Comparison of ENCODE assay signal across 15 cellular contexts in genomic region chr14:95469134-95469481, GRCh38. TPM values are rescaled to one million over a fixed set of nuclear protein-coding genes. Genes with fewer than 3 reads are reported as not detected.
A peak's percentile ranks its signal among the peaks of the same experiment; 100 is the strongest.
DNase-seq lines count a peak whose midpoint lies in the region; ATAC-seq and TF ChIP-seq lines count a peak whose summit lies in the region.
"Had no signal": no experiment of that assay in that cellular context is flagged by ENCODE, and none has a peak within 500 bp of the region (broad histone marks: within the 10 kb centered on the region; RNA-seq: fewer than 3 reads in every experiment).

No MANE protein-coding gene starts in this region.

- peaks cover 17 to 66% (median 46%) of the 10 kb centered on the region in 5 donors for H3K36me3 Mint-ChIP-seq in naive thymus-derived CD4-positive, alpha-beta T cell

- TF ChIP-seq CTCF in left ventricle myocardium inferior (IDR thresholded peaks at IDR 0.05; ENCODE audit: borderline replicate concordance) = no peak
- no peak for TF ChIP-seq CTCF in right atrium auricular region (IDR thresholded peaks at IDR 0.05)
- no peak for TF ChIP-seq CTCF in MM.1S (IDR thresholded peaks at IDR 0.05; ENCODE audit: low read length)

- H3K4me3 ChIP-seq in left ventricle myocardium inferior = no peak overlapping the region
- H3K4me3 ChIP-seq in right atrium auricular region = no peak overlapping the region
- H3K4me3 ChIP-seq in effector memory CD4-positive, alpha-beta T cell (ENCODE audit: insufficient read depth, low read depth, low read length, poor library complexity, severe bottlenecking) = no peak overlapping the region
- H3K4me3 ChIP-seq in naive thymus-derived CD4-positive, alpha-beta T cell (ENCODE audit: low read length) = no peak overlapping the region
- H3K4me3 ChIP-seq in MM.1S (ENCODE audit: low read length) = no peak overlapping the region
- H3K4me3 ChIP-seq: SJCRH30 had no signal

- no peak overlapping the region for H3K4me3 Mint-ChIP-seq in naive thymus-derived CD4-positive, alpha-beta T cell
- H3K4me3 Mint-ChIP-seq: IgD-negative memory B cell had no signal

- no peaks in the 10 kb centered on the region for H4K20me1 ChIP-seq in MM.1S (ENCODE audit: insufficient read depth, low read length)

- POLR2A ChIA-PET in naive thymus-derived CD4-positive, alpha-beta T cell (lab: Charles Lee) = interaction anchor here (2.1 kb wide), 1 partner anchor 54 kb away, joined by 10 read pairs; no protein-coding TSS in a partner anchor

- CTCF ChIA-PET in naive thymus-derived CD4-positive, alpha-beta T cell (lab: Charles Lee) = interaction anchor here (2.5 kb wide), 1 partner anchor 58 kb away, joined by 8 read pairs; no protein-coding TSS in a partner anchor

- H3K27ac Mint-ChIP-seq in naive thymus-derived CD4-positive, alpha-beta T cell = peak overlapping the region in 8 of 9 donors; percentile 82 to 100 (median 97)

- H3K27me3 ChIP-seq in left ventricle myocardium inferior (ENCODE audit: low read depth) (no peaks in the 10 kb centered on the region), right atrium auricular region (no peaks in the 10 kb centered on the region), MM.1S (replicated peaks; ENCODE audit: insufficient read depth, low read length) (no peaks in the 10 kb centered on the region)
- no peaks in the 10 kb centered on the region for H3K27me3 ChIP-seq in effector memory CD4-positive, alpha-beta T cell (replicated peaks; ENCODE audit: control insufficient read depth, insufficient read depth, low read length, poor library complexity, severe bottlenecking)
- no peaks in the 10 kb centered on the region for H3K27me3 ChIP-seq in naive thymus-derived CD4-positive, alpha-beta T cell (ENCODE audit: control insufficient read depth in 2 of 2, insufficient read depth in 2 of 2, low read length in 2 of 2)
- H3K27me3 ChIP-seq: SJCRH30 had no signal

- no peak overlapping the region for H3K4me2 ChIP-seq in MM.1S (ENCODE audit: low read depth, low read length)

- intact Hi-C loops in left ventricle myocardium inferior (cut with micrococcal nuclease) = no loop called here
- intact Hi-C loops in naive thymus-derived CD4-positive, alpha-beta T cell (cut with micrococcal nuclease) = no loop called here

- peaks cover 20% of the 10 kb centered on the region for H3F3A ChIP-seq in MM.1S (ENCODE audit: insufficient read depth, low read length)

- no peaks in the 10 kb centered on the region for H3K27me3 Mint-ChIP-seq in naive thymus-derived CD4-positive, alpha-beta T cell
- H3K27me3 Mint-ChIP-seq: IgD-negative memory B cell had no signal

- H3K9me3 Mint-ChIP-seq in naive thymus-derived CD4-positive, alpha-beta T cell = peaks cover 0 to 3% (median 0%) of the 10 kb centered on the region in 11 donors
- H3K9me3 Mint-ChIP-seq: IgD-negative memory B cell had no signal

- ATAC-seq in naive thymus-derived CD4-positive, alpha-beta T cell = no peak
- ATAC-seq in HG03460 (IDR thresholded peaks at IDR 0.05; ENCODE audit: unreplicated experiment) = no peak

- peaks cover 27% of the 10 kb centered on the region for H3K36me3 ChIP-seq in left ventricle myocardium inferior
- H3K36me3 ChIP-seq in right atrium auricular region = peaks cover 35% of the 10 kb centered on the region
- peaks cover 66% of the 10 kb centered on the region for H3K36me3 ChIP-seq in effector memory CD4-positive, alpha-beta T cell (ENCODE audit: control insufficient read depth, insufficient read depth, low read length)
- H3K36me3 ChIP-seq in naive thymus-derived CD4-positive, alpha-beta T cell (ENCODE audit: control insufficient read depth in 2 of 3, insufficient read depth in 3 of 3, low read length in 3 of 3) = peaks cover 3 to 77% (median 6%) of the 10 kb centered on the region in 3 experiments
- H3K36me3 ChIP-seq in MM.1S (replicated peaks; ENCODE audit: insufficient read depth, low read length) = no peaks in the 10 kb centered on the region

- H3K4me1 ChIP-seq in left ventricle myocardium inferior (peaks cover 78% of the 10 kb centered on the region), right atrium auricular region (peaks cover 0 to 64% of the 10 kb centered on the region in 2 donors), MM.1S (ENCODE audit: low read length) (peaks cover 26% of the 10 kb centered on the region)
- H3K4me1 ChIP-seq in effector memory CD4-positive, alpha-beta T cell (ENCODE audit: control insufficient read depth, insufficient read depth, low read length, poor library complexity, severe bottlenecking) = peaks cover 23% of the 10 kb centered on the region
- H3K4me1 ChIP-seq in naive thymus-derived CD4-positive, alpha-beta T cell (ENCODE audit: control insufficient read depth in 2 of 2, insufficient read depth in 2 of 2, low read length in 2 of 2) = peaks cover 18 to 40% of the 10 kb centered on the region in 2 donors

- H3K4me1 Mint-ChIP-seq in naive thymus-derived CD4-positive, alpha-beta T cell = peaks cover 26 to 74% (median 59%) of the 10 kb centered on the region in 7 donors

- peak overlapping the region; percentile 70 for H3K27ac ChIP-seq in left ventricle myocardium inferior (replicated peaks)
- peak overlapping the region in 1 of 2 donors; percentile 18 for H3K27ac ChIP-seq in right atrium auricular region
- peak overlapping the region; percentile 39 for H3K27ac ChIP-seq in effector memory CD4-positive, alpha-beta T cell (ENCODE audit: insufficient read depth, low read length, poor library complexity, severe bottlenecking)
- peak overlapping the region; percentile 25 for H3K27ac ChIP-seq in naive thymus-derived CD4-positive, alpha-beta T cell (ENCODE audit: low read depth, low read length)
- no peak overlapping the region; the same call in 1 of the 2 replicates for H3K27ac ChIP-seq in MM.1S (ENCODE audit: low read length)
- H3K27ac ChIP-seq: SJCRH30 had no signal

- DNase-seq in left ventricle myocardium inferior (no peak), right atrium auricular region (ENCODE audit: low spot score) (no peak), OCI-M2 (lab: John Stamatoyannopoulos, UW; ENCODE audit: unreplicated experiment) (no peak), HCEC 1CT (no peak), MM.1S (no peak)
- DNase-seq in effector memory CD4-positive, alpha-beta T cell = no peak
- DNase-seq in naive thymus-derived CD4-positive, alpha-beta T cell = no peak
- DNase-seq: Kasumi-1; NCI-H1105 treated with DMSO at 0.1 percent for 48 hours; NCI-H187; NCI-H526 treated with DMSO at 0.1 percent for 48 hours; NK-92 treated with Interleukin-12 subunit alpha and Interleukin-12 subunit beta, amount 100 ng/mL, for 24 hours; SJCRH30 had no signal

- H2AFZ ChIP-seq in MM.1S (ENCODE audit: low read length) = no peak overlapping the region

- H3K79me2 ChIP-seq in MM.1S (ENCODE audit: low read length) = peaks cover 63% of the 10 kb centered on the region

- no peaks in the 10 kb centered on the region for H3K9me2 ChIP-seq in MM.1S (replicated peaks; ENCODE audit: insufficient read depth, low read length)

- H3K9me3 ChIP-seq in left ventricle myocardium inferior (replicated peaks) (no peaks in the 10 kb centered on the region), right atrium auricular region (no peaks in the 10 kb centered on the region), MM.1S (replicated peaks; ENCODE audit: insufficient read depth, low read length) (no peaks in the 10 kb centered on the region)
- H3K9me3 ChIP-seq in effector memory CD4-positive, alpha-beta T cell (ENCODE audit: control insufficient read depth, low read length) = no peaks in the 10 kb centered on the region
- no peaks in the 10 kb centered on the region for H3K9me3 ChIP-seq in naive thymus-derived CD4-positive, alpha-beta T cell (ENCODE audit: control insufficient read depth in 2 of 3, low read length in 3 of 3)
- H3K9me3 ChIP-seq: SJCRH30 had no signal

- no peak overlapping the region for H3K9ac ChIP-seq in MM.1S (ENCODE audit: low read length)

RNA-seq across cellular contexts. Expression of gene SYNE3, which starts 47.3 kb away (rescaled TPM):
- 11.3 TPM for total RNA-seq in left ventricle myocardium inferior
- 10 to 100 TPM in 1 of 2 donors, 1 to 10 TPM in 1; 8.2 to 13.2 TPM for total RNA-seq in right atrium auricular region
- total RNA-seq in naive thymus-derived CD4-positive, alpha-beta T cell = 10 to 100 TPM; 46.7 to 83.9 (median 52.5) TPM
- 1 to 10 TPM; 6.8 to 7.0 TPM for polyA plus RNA-seq in naive thymus-derived CD4-positive, alpha-beta T cell
